Comparison of ENCODE assay signal across 8 cellular contexts in the genomic region with DNA sequence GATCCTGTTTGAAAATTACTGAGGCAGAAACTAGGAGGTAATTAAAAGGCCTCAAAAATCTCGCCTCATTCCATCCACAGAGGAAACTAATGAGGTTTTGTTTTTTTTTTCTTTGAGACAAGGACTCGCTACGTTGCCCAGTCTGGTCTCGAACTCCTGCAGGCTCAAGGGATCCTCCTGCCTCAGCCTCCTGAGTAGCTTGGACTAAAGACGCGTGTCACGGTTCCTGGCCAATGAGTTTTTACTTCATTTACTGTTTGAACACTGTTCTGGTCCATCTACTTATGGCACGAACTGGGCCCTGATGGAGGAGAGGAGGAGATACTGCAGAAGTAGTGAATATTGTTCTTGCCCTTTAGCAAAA. TPM values are rescaled to one million over a fixed set of nuclear protein-coding genes. Genes with fewer than 3 reads are reported as not detected.
A peak's percentile ranks its signal among the peaks of the same experiment; 100 is the strongest.
DNase-seq lines count a peak whose midpoint lies in the region; ATAC-seq and TF ChIP-seq lines count a peak whose summit lies in the region.

No MANE protein-coding gene starts in this region.

- no peaks in the 10 kb centered on the region for H3K27me3 Mint-ChIP-seq in progenitor cell of endocrine pancreas

- DNase-seq in DND-41 (peak; percentile 13), RPMI8226 (peak; percentile 5), erythroblast (lab: John Stamatoyannopoulos, UW) (no peak), progenitor cell of endocrine pancreas (ENCODE audit: low spot score, unreplicated experiment) (no peak), sciatic nerve (ENCODE audit: low spot score) (no peak), OCI-M2 (lab: John Stamatoyannopoulos, UW; ENCODE audit: unreplicated experiment) (no peak)

- H3K4me1 Mint-ChIP-seq in progenitor cell of endocrine pancreas (ENCODE audit: low read depth): peaks cover 21% of the 10 kb centered on the region

- peak overlapping the region; percentile 83 for H2AFZ ChIP-seq in DND-41 (ENCODE audit: low read depth, low read length)

- H3K9me3 ChIP-seq in DND-41 (ENCODE audit: insufficient read depth, low read length, severe bottlenecking): no peaks in the 10 kb centered on the region

- TF ChIP-seq POLR2A in erythroblast (IDR thresholded peaks at IDR 0.05; ENCODE audit: low read length): peak; percentile 17

- no peak for ATAC-seq in DND-41 (ENCODE audit: insufficient read depth, low read depth)
- ATAC-seq in sciatic nerve: no peak
- ATAC-seq in HG03280 (IDR thresholded peaks at IDR 0.05; ENCODE audit: unreplicated experiment): no peak
- ATAC-seq in GM19351 (IDR thresholded peaks at IDR 0.05; ENCODE audit: unreplicated experiment): no peak

- peaks cover 21% of the 10 kb centered on the region; the same call in 1 of the 2 replicates for H4K20me1 ChIP-seq in DND-41 (ENCODE audit: insufficient read depth, low read length)

- H3K4me1 ChIP-seq in DND-41 (ENCODE audit: insufficient read depth, low read length): peaks cover 47% of the 10 kb centered on the region

- H3K27ac ChIP-seq in DND-41 (ENCODE audit: low read length): peak overlapping the region; percentile 87

- H3K79me2 ChIP-seq in DND-41 (ENCODE audit: insufficient read depth, low read length): peaks cover 48% of the 10 kb centered on the region

- H3K36me3 ChIP-seq in DND-41 (ENCODE audit: insufficient read depth, low read length): peaks cover 38% of the 10 kb centered on the region

- peak overlapping the region; percentile 84 for H3K27ac Mint-ChIP-seq in progenitor cell of endocrine pancreas

- TF ChIP-seq CTCF in DND-41 (IDR thresholded peaks at IDR 0.05; ENCODE audit: borderline replicate concordance, extremely low read depth, low read length, poor library complexity, severe bottlenecking): no peak
- TF ChIP-seq CTCF in progenitor cell of endocrine pancreas (IDR thresholded peaks at IDR 0.05; ENCODE audit: unreplicated experiment): no peak

- H3K36me3 Mint-ChIP-seq in progenitor cell of endocrine pancreas (ENCODE audit: insufficient read depth): peaks cover 9% of the 10 kb centered on the region

- no peaks in the 10 kb centered on the region for H3K27me3 ChIP-seq in DND-41 (ENCODE audit: insufficient read depth, low read length, poor library complexity)

- peak overlapping the region; percentile 88 for H3K4me3 Mint-ChIP-seq in progenitor cell of endocrine pancreas (ENCODE audit: low read depth)

- intact Hi-C loops in sciatic nerve (cut with DNase I): no loop called here

- no peaks in the 10 kb centered on the region for H3K9me3 Mint-ChIP-seq in progenitor cell of endocrine pancreas (ENCODE audit: low read depth)

- peak overlapping the region; percentile 76 for H3K4me2 ChIP-seq in DND-41 (ENCODE audit: insufficient read depth, low read length)

- H3K9ac ChIP-seq in DND-41 (ENCODE audit: low read depth, low read length): peak overlapping the region; percentile 77

- peak overlapping the region; percentile 55 to 86 for H3K4me3 ChIP-seq in DND-41 (ENCODE audit: low read depth in 1 of 2, low read length in 2 of 2)

RNA-seq across cellular contexts. Expression of gene BLTP2, which starts 0.6 kb away (rescaled TPM):
- 182 and 190 TPM in 2 replicates for total RNA-seq in progenitor cell of endocrine pancreas
- 115 TPM for total RNA-seq in sciatic nerve

RNA-seq across cellular contexts. Expression of gene SDF2, which starts 16.1 kb away (rescaled TPM):
- total RNA-seq in progenitor cell of endocrine pancreas (53.3 and 57.9 TPM in 2 replicates), sciatic nerve (33.7 TPM)

RNA-seq across cellular contexts. Expression of gene SUPT6H, which starts 16.4 kb away (rescaled TPM):
- 80.0 and 88.0 TPM in 2 replicates for total RNA-seq in progenitor cell of endocrine pancreas
- 70.7 TPM for total RNA-seq in sciatic nerve

RNA-seq across cellular contexts. Expression of gene RSKR, which starts 31.6 kb away (rescaled TPM):
- total RNA-seq in progenitor cell of endocrine pancreas: 35.5 and 36.7 TPM in 2 replicates
- total RNA-seq in sciatic nerve: 14.4 TPM

RNA-seq across cellular contexts. Expression of gene SPAG5, which starts 46.7 kb away (rescaled TPM):
- total RNA-seq in progenitor cell of endocrine pancreas (69.4 and 77.8 TPM in 2 replicates), sciatic nerve (20.9 TPM)

Comparison
In these comparisons a context has a peak if more than half of its experiments do, and no peak if none do; other contexts are left out.
1. DNase-seq: peak in DND-41 (single experiment) and RPMI8226 (single experiment); none in erythroblast (0 of 2), progenitor cell of endocrine pancreas (single experiment), sciatic nerve (single experiment) and OCI-M2 (single experiment).